25 cellular contexts compared by ENCODE assay signal in genomic region chr4:47749858-47750257, GRCh38.
DNase-seq lines count a peak whose midpoint lies in the region; ATAC-seq, FAIRE-seq and TF ChIP-seq lines count a peak whose summit lies in the region.
"Had no signal": no experiment of that assay in that cellular context is flagged by ENCODE, and none has a peak within 500 bp of the region (broad histone marks: within the 10 kb centered on the region; RNA-seq: fewer than 3 reads in every experiment).

No MANE protein-coding gene starts in this region.

- H3K36me3 ChIP-seq in left ventricle myocardium inferior = no peaks in the 10 kb centered on the region
- no peaks in the 10 kb centered on the region for H3K36me3 ChIP-seq in GM23338 (ENCODE audit: insufficient read depth)
- no peaks in the 10 kb centered on the region for H3K36me3 ChIP-seq in K562 (ENCODE audit: control insufficient read depth, insufficient read depth, low read length)
- no peaks in the 10 kb centered on the region for H3K36me3 ChIP-seq in mesenchymal stem cell (ENCODE audit: control insufficient read depth in 1 of 2, insufficient read depth in 2 of 2, low read depth in 1 of 2, low read length in 2 of 2)
- no peaks in the 10 kb centered on the region for H3K36me3 ChIP-seq in colonic mucosa
- H3K36me3 ChIP-seq: BE2C had no signal

- intact Hi-C loops in left ventricle myocardium inferior (cut with micrococcal nuclease) (no loop called here), left cardiac atrium (cut with DNase I) (loop anchor here in 1 of 2 donors (5.0 kb wide), 1 partner anchor 82 kb away; no protein-coding TSS in a partner anchor), K562 (cut with micrococcal nuclease) (no loop called here), colonic mucosa (cut with DNase I) (no loop called here)

- H3K9me3 ChIP-seq in left ventricle myocardium inferior (replicated peaks) (peaks cover 10% of the 10 kb centered on the region), K562 (replicated peaks; ENCODE audit: control insufficient read depth, insufficient read depth, low read depth, low read length) (no peaks in the 10 kb centered on the region), mesenchymal stem cell (ENCODE audit: control insufficient read depth, low read length) (peaks cover 9% of the 10 kb centered on the region), colonic mucosa (no peaks in the 10 kb centered on the region)
- H3K9me3 ChIP-seq: A549, BE2C, Caco-2 had no signal

- H3K18ac ChIP-seq in mesenchymal stem cell (ENCODE audit: low read depth in 1 of 2, low read length in 2 of 2) = no peak overlapping the region

- no peak overlapping the region for H3K14ac ChIP-seq in mesenchymal stem cell (ENCODE audit: low read length in 2 of 2)

- H3K4me3 Mint-ChIP-seq in GM23338 = no peak overlapping the region
- H3K4me3 Mint-ChIP-seq: CD4-positive, alpha-beta memory T cell had no signal

- H3K27me3 Mint-ChIP-seq in GM23338 (ENCODE audit: insufficient read depth, low read depth, poor library complexity) = peaks cover 2% of the 10 kb centered on the region

- peaks cover 10% of the 10 kb centered on the region for H3K36me3 Mint-ChIP-seq in GM23338 (ENCODE audit: low read depth)
- H3K36me3 Mint-ChIP-seq: CD4-positive, alpha-beta memory T cell had no signal

- 0% methylated on average over 4 of the region's 4 CpGs for WGBS in K562 (ENCODE audit: insufficient coverage, low coverage, missing lambda C conversion rate)
- WGBS in mesenchymal stem cell = 78% methylated on average over 4 of the region's 4 CpGs

- H3K4me3 ChIP-seq in left ventricle myocardium inferior (no peak overlapping the region), GM23338 (no peak overlapping the region), K562 (no peak overlapping the region), mesenchymal stem cell (ENCODE audit: insufficient read depth in 1 of 2, low read depth in 1 of 2, low read length in 2 of 2) (no peak overlapping the region), colonic mucosa (no peak overlapping the region)
- H3K4me3 ChIP-seq: A549, GM12878 had no signal

- no peak for TF ChIP-seq RAD21 in K562 (CRISPR knock-in tag; conservative IDR thresholded peaks at IDR 0.05 in 1 of 2, IDR thresholded peaks at IDR 0.05 in 1 of 2)

- no peak overlapping the region for H3K4ac ChIP-seq in mesenchymal stem cell (ENCODE audit: low read depth in 1 of 2, low read length in 2 of 2)

- H4K20me1 ChIP-seq in GM23338 (replicated peaks; ENCODE audit: insufficient read depth) (no peaks in the 10 kb centered on the region), K562 (replicated peaks; ENCODE audit: control insufficient read depth, insufficient read depth, low read length) (no peaks in the 10 kb centered on the region)

- ATAC-seq in left cardiac atrium = no peak
- ATAC-seq in GM23338 = no peak
- no peak for ATAC-seq in K562
- ATAC-seq: A549, GM12878 had no signal

- no peak overlapping the region for H3K27ac Mint-ChIP-seq in GM23338

- no peak overlapping the region for H4K91ac ChIP-seq in mesenchymal stem cell (ENCODE audit: low read length)

- H3K4me2 ChIP-seq in GM23338 = no peak overlapping the region
- no peak overlapping the region for H3K4me2 ChIP-seq in K562 (ENCODE audit: insufficient read depth, low read length)
- H3K4me2 ChIP-seq in mesenchymal stem cell (ENCODE audit: low read length, poor library complexity, severe bottlenecking) = no peak overlapping the region
- H3K4me2 ChIP-seq: A549 had no signal

- in situ Hi-C loops in K562 (cut with MboI) = no loop called here

- H3K9me1 ChIP-seq in K562 (ENCODE audit: control insufficient read depth, insufficient read depth, low read length) = no peaks in the 10 kb centered on the region

- H3K9ac ChIP-seq in K562 (ENCODE audit: insufficient read depth in 1 of 2, low read depth in 2 of 2, low read length in 2 of 2) = no peak overlapping the region
- H3K9ac ChIP-seq in mesenchymal stem cell (ENCODE audit: low read length) = no peak overlapping the region
- H3K9ac ChIP-seq in colonic mucosa (ENCODE audit: low read depth in 2 of 2, low read length in 2 of 2) = no peak overlapping the region

- H2BK120ac ChIP-seq in mesenchymal stem cell (ENCODE audit: low read depth, low read length) = no peak overlapping the region

- no peak for TF ChIP-seq EP300 in K562 (IDR thresholded peaks at IDR 0.05; ENCODE audit: low read length)

- TF ChIP-seq POLR2A in K562 (conservative IDR thresholded peaks at IDR 0.05) = no peak

- no peak overlapping the region for H2BK15ac ChIP-seq in mesenchymal stem cell (ENCODE audit: low read depth, poor library complexity, severe bottlenecking)

- peak overlapping the region; percentile 89 for H3K27ac ChIP-seq in left ventricle myocardium inferior (replicated peaks)
- no peak overlapping the region for H3K27ac ChIP-seq in GM23338 (ENCODE audit: low read depth)
- H3K27ac ChIP-seq in K562 (ENCODE audit: extremely low read depth, low read depth, low read length) = no peak overlapping the region
- H3K27ac ChIP-seq in mesenchymal stem cell (ENCODE audit: low read length, poor library complexity, severe bottlenecking) = no peak overlapping the region
- H3K27ac ChIP-seq in colonic mucosa = no peak overlapping the region
- H3K27ac ChIP-seq: A549 had no signal

- POLR2A ChIA-PET in K562 (lab: Yijun Ruan, JAX) = interaction anchor here (0.6 kb wide), 1 partner anchor 87 kb away, joined by 3 read pairs; no protein-coding TSS in a partner anchor
- POLR2A ChIA-PET in HEK293T (lab: Yijun Ruan, JAX) = no interaction called here

- H4K8ac ChIP-seq in mesenchymal stem cell (ENCODE audit: low read length) = no peak overlapping the region

- H2BK12ac ChIP-seq in mesenchymal stem cell (ENCODE audit: low read length in 2 of 2) = no peak overlapping the region

- no peaks in the 10 kb centered on the region for H3F3A ChIP-seq in GM23338 (replicated peaks; ENCODE audit: low read depth)

- CTCF ChIA-PET in K562 (lab: Yijun Ruan, JAX; ENCODE audit: low intra/inter-chr PET ratio) (no interaction called here), HEK293T (lab: Yijun Ruan, JAX) (no interaction called here)

- no peak overlapping the region for H2AK5ac ChIP-seq in mesenchymal stem cell (ENCODE audit: low read length, severe bottlenecking)

- H3K4me1 Mint-ChIP-seq in GM23338 = peaks cover 19% of the 10 kb centered on the region
- H3K4me1 Mint-ChIP-seq: CD4-positive, alpha-beta memory T cell had no signal

- H3K79me2 ChIP-seq in GM23338 (replicated peaks; ENCODE audit: insufficient read depth) (no peaks in the 10 kb centered on the region), K562 (ENCODE audit: control insufficient read depth, insufficient read depth, low read length) (no peaks in the 10 kb centered on the region)

- H2AFZ ChIP-seq in GM23338 = peak overlapping the region; percentile 12; the same call in 1 of the 2 replicates
- no peak overlapping the region for H2AFZ ChIP-seq in K562 (ENCODE audit: low read depth, low read length)
- no peak overlapping the region for H2AFZ ChIP-seq in mesenchymal stem cell (ENCODE audit: low read depth, low read length)

- H2BK5ac ChIP-seq in mesenchymal stem cell (ENCODE audit: low read depth, low read length, poor library complexity, severe bottlenecking) = no peak overlapping the region

- FAIRE-seq in K562 (lab: Jason Lieb, UNC) = peak; percentile 11
- FAIRE-seq: A549, GM12878, GM18507, H1 had no signal

- DNase-seq in left ventricle myocardium inferior (no peak), left cardiac atrium (no peak), GM23338 (ENCODE audit: low spot score) (no peak), K562 (ENCODE audit: extremely low read depth in 1 of 4, low spot score in 3 of 4) (no peak), mesenchymal stem cell (peak; percentile 17), GM20000 (ENCODE audit: low spot score) (no peak), colonic mucosa (no peak), HEK293T (ENCODE audit: extremely low spot score) (no peak)
- DNase-seq: 8988T; ACHN; AML-193; BE2C; C1 segment of cervical spinal cord; Caco-2; CD4-positive, alpha-beta memory T cell; DMS153; DND-41; EL; GDM1; H7; HCEC 1CT had no signal

- H3K79me1 ChIP-seq in mesenchymal stem cell (replicated peaks; ENCODE audit: low read length, poor library complexity, severe bottlenecking) = no peaks in the 10 kb centered on the region

- H3K27me3 ChIP-seq in left ventricle myocardium inferior (ENCODE audit: low read depth) (no peaks in the 10 kb centered on the region), GM23338 (ENCODE audit: insufficient read depth) (no peaks in the 10 kb centered on the region), K562 (ENCODE audit: control insufficient read depth in 2 of 2, insufficient read depth in 2 of 2, low read length in 2 of 2) (no peaks in the 10 kb centered on the region), mesenchymal stem cell (ENCODE audit: control insufficient read depth in 1 of 2, insufficient read depth in 1 of 2, low read length in 2 of 2) (peaks cover 0 to 3% of the 10 kb centered on the region in 2 experiments), colonic mucosa (no peaks in the 10 kb centered on the region)
- H3K27me3 ChIP-seq: BE2C had no signal

- peaks cover 3% of the 10 kb centered on the region for H3K9me2 ChIP-seq in GM23338 (ENCODE audit: insufficient read depth)

- no peak overlapping the region for H3K23ac ChIP-seq in mesenchymal stem cell (ENCODE audit: low read length in 2 of 2)

- BruUV-seq in K562 (replicated peaks; lab: Mats Ljungman, UMichigan) = no TSS peak

- TF ChIP-seq CTCF in left ventricle myocardium inferior (IDR thresholded peaks at IDR 0.05; ENCODE audit: borderline replicate concordance) (no peak), GM23338 (conservative IDR thresholded peaks at IDR 0.05; ENCODE audit: low read depth in 2 of 2) (no peak), K562 (IDR thresholded peaks at IDR 0.05 in 2 of 3, conservative IDR thresholded peaks at IDR 0.05 in 1 of 3; ENCODE audit: insufficient read depth in 2 of 3, low read depth in 1 of 3, low read length in 3 of 3) (no peak), GM20000 (IDR thresholded peaks at IDR 0.05; ENCODE audit: extremely low read depth, missing control alignments) (no peak), colonic mucosa (IDR thresholded peaks at IDR 0.05) (no peak)

- H3K4me1 ChIP-seq in left ventricle myocardium inferior = peaks cover 65% of the 10 kb centered on the region
- H3K4me1 ChIP-seq in GM23338 (ENCODE audit: insufficient read depth) = peaks cover 17% of the 10 kb centered on the region
- H3K4me1 ChIP-seq in K562 (replicated peaks in 1 of 2; ENCODE audit: control insufficient read depth in 2 of 2, insufficient read depth in 2 of 2, low read length in 2 of 2) = no peaks in the 10 kb centered on the region
- H3K4me1 ChIP-seq in mesenchymal stem cell (ENCODE audit: control insufficient read depth, insufficient read depth, low read depth, low read length) = no peaks in the 10 kb centered on the region
- H3K4me1 ChIP-seq in colonic mucosa = no peaks in the 10 kb centered on the region
- H3K4me1 ChIP-seq: A549, BE2C, Caco-2 had no signal

- peaks cover 19% of the 10 kb centered on the region for H3K9me3 Mint-ChIP-seq in GM23338

TF ChIP-seq in GM23338, 12 proteins besides CTCF, POLR2A, EP300 and RAD21 (continues in another document):
- no peak for TF ChIP-seq POLR2AphosphoS5 (IDR thresholded peaks at IDR 0.05; ENCODE audit: low read depth)

TF ChIP-seq in K562, 482 proteins besides CTCF, POLR2A, EP300 and RAD21 (continues in another document):
- TF ChIP-seq HNRNPLL (IDR thresholded peaks at IDR 0.05; ENCODE audit: low read depth, low read length, poor library complexity, severe bottlenecking) = no peak

TF ChIP-seq in HEK293T, 16 proteins besides CTCF, POLR2A, EP300 and RAD21 (continues in another document):
- TF ChIP-seq FOXK2 (IDR thresholded peaks at IDR 0.05) = no peak
- TF ChIP-seq BHLHE40 (IDR thresholded peaks at IDR 0.05; ENCODE audit: borderline replicate concordance) = no peak
